Comparison of ENCODE assay signal across 8 cellular contexts in the genomic region with DNA sequence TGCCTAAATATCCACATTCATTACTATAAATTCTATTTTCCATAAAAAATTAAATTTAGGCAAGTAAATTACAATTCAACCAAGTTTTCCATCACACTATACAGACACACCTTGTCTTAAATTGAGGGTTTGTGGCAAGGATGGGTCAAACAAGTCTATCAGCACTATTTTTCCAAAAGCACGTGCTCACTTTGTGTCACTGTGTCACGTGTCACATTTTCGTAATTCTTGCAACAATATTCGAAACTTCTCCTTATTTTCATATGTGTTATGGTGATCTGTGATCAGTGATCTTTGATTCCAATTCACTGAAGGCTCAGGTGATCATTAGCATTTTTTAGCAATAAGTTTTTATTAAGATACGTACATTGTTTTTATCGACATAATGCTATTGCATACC.
"Had no signal": no experiment of that assay in that cellular context is flagged by ENCODE, and none has a peak within 500 bp of the region (broad histone marks: within the 10 kb centered on the region; RNA-seq: fewer than 3 reads in every experiment).

No MANE protein-coding gene starts in this region.

- ATAC-seq: GM12878 had no signal

- DNase-seq: GDM1, GF-D8 had no signal

- H3K4me3 ChIP-seq: GM12878 had no signal

- FAIRE-seq: G401.6, GM12891, GM12892, GM18507, GM19239 had no signal
